In genomic region chr4:184850431-184851199, GRCh38 we compare ENCODE assay signal across 11 cellular contexts. TPM values are rescaled to one million over a fixed set of nuclear protein-coding genes. Genes with fewer than 3 reads are reported as not detected.
DNase-seq lines count a peak whose midpoint lies in the region; ATAC-seq and TF ChIP-seq lines count a peak whose summit lies in the region.
"Had no signal": no experiment of that assay in that cellular context is flagged by ENCODE, and none has a peak within 500 bp of the region (broad histone marks: within the 10 kb centered on the region; RNA-seq: fewer than 3 reads in every experiment).

No MANE protein-coding gene starts in this region.

- H3K4me1 Mint-ChIP-seq in activated CD4-positive, alpha-beta T cell treated with anti-CD3 and anti-CD28 coated beads, Interleukin-2, amount 10 ng/mL, durations not matched to agents 7 days and 5 days, result peaks cover 21% of the 10 kb centered on the region

- H3K36me3 Mint-ChIP-seq in activated CD4-positive, alpha-beta T cell treated with anti-CD3 and anti-CD28 coated beads, Interleukin-2, amount 10 ng/mL, durations not matched to agents 7 days and 5 days (ENCODE audit: low read depth), result no peaks in the 10 kb centered on the region
- H3K36me3 Mint-ChIP-seq: activated naive CD4-positive, alpha-beta T cell treated with anti-CD3 and anti-CD28 coated beads, Interleukin-2, amount 10 ng/mL, durations not matched to agents 7 days and 5 days had no signal

- H3K36me3 ChIP-seq in adipocyte (ENCODE audit: control insufficient read depth, insufficient read depth, low read length, severe bottlenecking), result no peaks in the 10 kb centered on the region

- ATAC-seq in GM19455 (IDR thresholded peaks at IDR 0.05; ENCODE audit: unreplicated experiment) (peak; percentile 44), HG03064 (IDR thresholded peaks at IDR 0.05; ENCODE audit: low read depth, unreplicated experiment) (peak; percentile 45)

- H3K4me3 Mint-ChIP-seq in activated CD4-positive, alpha-beta T cell treated with anti-CD3 and anti-CD28 coated beads, Interleukin-2, amount 10 ng/mL, durations not matched to agents 7 days and 5 days, result no peak overlapping the region
- H3K4me3 Mint-ChIP-seq: activated naive CD4-positive, alpha-beta T cell treated with anti-CD3 and anti-CD28 coated beads, Interleukin-2, amount 10 ng/mL, durations not matched to agents 7 days and 5 days had no signal

- no peaks in the 10 kb centered on the region for H3K27me3 ChIP-seq in adipocyte (replicated peaks; ENCODE audit: control insufficient read depth, insufficient read depth, low read length)

- H3K4me3 ChIP-seq in adipocyte (ENCODE audit: low read length), result no peak overlapping the region

- no peaks in the 10 kb centered on the region for H3K9me3 ChIP-seq in adipocyte (ENCODE audit: control insufficient read depth, low read length)

- POLR2A ChIA-PET in activated CD4-positive, alpha-beta T cell treated with anti-CD3 and anti-CD28 coated beads, Interleukin-2, amount 10 ng/mL, durations not matched to agents 7 days and 5 days (lab: Charles Lee), result no interaction called here

- no peak overlapping the region for H3K27ac Mint-ChIP-seq in activated CD4-positive, alpha-beta T cell treated with anti-CD3 and anti-CD28 coated beads, Interleukin-2, amount 10 ng/mL, durations not matched to agents 7 days and 5 days
- H3K27ac Mint-ChIP-seq: activated naive CD4-positive, alpha-beta T cell treated with anti-CD3 and anti-CD28 coated beads, Interleukin-2, amount 10 ng/mL, durations not matched to agents 7 days and 5 days had no signal

- CTCF ChIA-PET in activated CD4-positive, alpha-beta T cell treated with anti-CD3 and anti-CD28 coated beads, Interleukin-2, amount 10 ng/mL, durations not matched to agents 7 days and 5 days (lab: Charles Lee), result interaction anchor here (0.8 to 1.3 kb wide), 2 partner anchors 18 to 31 kb away, joined by 3 read pairs; no protein-coding TSS in a partner anchor

- H3K4me1 ChIP-seq in adipocyte (ENCODE audit: control insufficient read depth, insufficient read depth, low read length), result peaks cover 26% of the 10 kb centered on the region

- in situ Hi-C loops in GM13977 (cut with MboI; ENCODE audit: low pct_unique_long_range_greater_than_20kb, low sequenced_read_pairs, unreplicated experiment), result no loop called here

- TF ChIP-seq CTCF in GM13977 (IDR thresholded peaks at IDR 0.05; ENCODE audit: extremely low read depth, insufficient read depth, missing control alignments), result no peak

- peak overlapping the region; percentile 14 for H3K9ac ChIP-seq in adipocyte (ENCODE audit: low read length)

- H3K27me3 Mint-ChIP-seq in activated CD4-positive, alpha-beta T cell treated with anti-CD3 and anti-CD28 coated beads, Interleukin-2, amount 10 ng/mL, durations not matched to agents 7 days and 5 days, result peaks cover 3% of the 10 kb centered on the region

- DNase-seq in GM13977 (ENCODE audit: low spot score), result peak; percentile 64
- DNase-seq in adipocyte (ENCODE audit: low read depth), result no peak
- no peak for DNase-seq in GM19238 (ENCODE audit: insufficient read length, low spot score)
- no peak for DNase-seq in activated CD4-positive, alpha-beta T cell treated with anti-CD3 and anti-CD28 coated beads, Interleukin-2, amount 10 ng/mL, durations not matched to agents 7 days and 5 days
- DNase-seq in DMS53 (lab: John Stamatoyannopoulos, UW), result no peak
- DNase-seq in activated gamma-delta T cell treated with Interleukin-2 at 50 U/mL for 16 hours, result no peak
- DNase-seq: mesenchymal stem cell, SIG-M5 had no signal

- H3K9me3 Mint-ChIP-seq in activated CD4-positive, alpha-beta T cell treated with anti-CD3 and anti-CD28 coated beads, Interleukin-2, amount 10 ng/mL, durations not matched to agents 7 days and 5 days, result no peaks in the 10 kb centered on the region
- H3K9me3 Mint-ChIP-seq: activated naive CD4-positive, alpha-beta T cell treated with anti-CD3 and anti-CD28 coated beads, Interleukin-2, amount 10 ng/mL, durations not matched to agents 7 days and 5 days had no signal

RNA-seq across cellular contexts. Expression of gene ACSL1, which starts 24.8 kb away (rescaled TPM):
- total RNA-seq in activated CD4-positive, alpha-beta T cell treated with anti-CD3 and anti-CD28 coated beads, Interleukin-2, amount 10 ng/mL, durations not matched to agents 7 days and 5 days, result 10 to 100 TPM; 14.5 to 15.4 TPM
